Comparison of ENCODE assay signal across 1 cellular context in genomic region chr17:73191443-73192218, GRCh38.
TF ChIP-seq lines count a peak whose summit lies in the region.

No MANE protein-coding gene starts in this region.

TF ChIP-seq in GM12878, 131 proteins besides CTCF, POLR2A, EP300 and RAD21 (continued from another document):
- TF ChIP-seq E2F4 (IDR thresholded peaks at IDR 0.05; ENCODE audit: low read depth, low read length), result peak; percentile 87
- no peak for TF ChIP-seq ZZZ3 (IDR thresholded peaks at IDR 0.05; ENCODE audit: control insufficient read depth, insufficient read length, low read depth)
- TF ChIP-seq RELA (IDR thresholded peaks at IDR 0.05; ENCODE audit: borderline replicate concordance, partially characterized antibody), result peak; percentile 10
- TF ChIP-seq YBX1 (IDR thresholded peaks at IDR 0.05), result no peak
- no peak for TF ChIP-seq LARP7 (IDR thresholded peaks at IDR 0.05)
- TF ChIP-seq HCFC1 (IDR thresholded peaks at IDR 0.05; ENCODE audit: low read length), result no peak
